Comparison of ENCODE assay signal across 8 cellular contexts in the genomic region with DNA sequence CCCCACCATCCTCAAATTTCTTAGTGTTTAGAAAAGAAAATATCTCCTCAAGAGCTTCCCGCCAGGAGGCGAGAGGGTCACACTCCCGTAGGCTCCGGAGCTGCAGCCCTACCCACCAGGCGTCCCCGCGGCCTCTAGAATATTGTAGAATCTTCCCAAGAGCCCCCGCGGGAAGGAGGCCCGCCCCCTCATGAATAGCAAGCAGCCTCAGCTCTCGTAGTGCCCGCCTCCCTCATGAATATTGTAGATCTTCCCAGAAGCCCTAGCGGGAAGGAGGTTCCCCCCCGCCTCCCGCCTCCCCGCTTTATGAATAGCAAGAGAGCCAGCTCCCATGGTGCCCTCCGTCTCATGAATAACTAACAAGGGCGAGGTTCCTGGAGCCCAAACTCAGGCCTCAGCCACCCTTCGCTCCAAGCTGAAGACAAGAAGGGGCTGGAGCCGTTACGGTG. TPM values are rescaled to one million over a fixed set of nuclear protein-coding genes. Genes with fewer than 3 reads are reported as not detected.
DNase-seq lines count a peak whose midpoint lies in the region; ATAC-seq lines count a peak whose summit lies in the region.

A gene with protein sequence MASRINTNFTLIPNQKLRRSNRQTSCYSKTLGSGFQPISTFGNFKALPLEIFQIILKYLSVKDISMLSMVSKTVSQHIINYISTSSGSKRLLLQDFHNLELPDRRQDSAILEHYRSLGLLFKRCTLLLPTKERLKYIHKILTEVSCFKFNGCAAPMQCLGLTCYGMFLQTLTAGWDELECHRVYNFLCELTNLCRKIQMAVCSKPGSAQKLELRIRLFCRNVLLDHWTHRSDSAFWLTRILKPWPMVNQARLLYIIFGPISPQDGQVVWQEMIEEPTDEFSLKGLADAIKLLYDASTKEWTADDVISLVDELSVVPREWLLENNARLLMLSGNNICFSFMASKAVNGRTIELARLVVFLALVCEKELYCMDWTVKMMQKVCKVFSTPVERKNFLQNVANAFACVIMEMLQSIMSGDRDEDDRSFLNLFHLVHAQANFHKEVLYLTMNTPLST (minus strand): TSS at position 114 of the 449 bp plus-strand sequence. CDS start 4,378 bp downstream, outside the sequence.

- peaks cover 13% of the 10 kb centered on the region for H3K4me1 Mint-ChIP-seq in activated CD4-positive, alpha-beta memory T cell treated with anti-CD3 and anti-CD28 coated beads for 36 hours (ENCODE audit: low read depth)
- H3K4me1 Mint-ChIP-seq in dendritic cell treated with granulocyte-macrophage colony-stimulating factor and Interleukin-4, amounts not matched to agents 40 ng/mL and 50 ng/mL, for 4 days (ENCODE audit: low read depth): peaks cover 7% of the 10 kb centered on the region

- peak within 1 kb of the TSS; percentile 77 for H3K27ac Mint-ChIP-seq in activated CD4-positive, alpha-beta memory T cell treated with anti-CD3 and anti-CD28 coated beads for 36 hours
- H3K27ac Mint-ChIP-seq in dendritic cell treated with granulocyte-macrophage colony-stimulating factor and Interleukin-4, amounts not matched to agents 40 ng/mL and 50 ng/mL, for 4 days: peak within 1 kb of the TSS; percentile 76

- H3K27ac ChIP-seq in layer of hippocampus (ENCODE audit: low read depth, low read length): peak within 1 kb of the TSS; percentile 81

- intact Hi-C loops in activated CD4-positive, alpha-beta memory T cell treated with anti-CD3 and anti-CD28 coated beads for 36 hours (cut with micrococcal nuclease): loop anchor here (5.0 kb wide), 2 partner anchors 95 to 185 kb away; a partner anchor contains a TSS
- intact Hi-C loops in dendritic cell treated with granulocyte-macrophage colony-stimulating factor and Interleukin-4, amounts not matched to agents 40 ng/mL and 50 ng/mL, for 4 days (cut with micrococcal nuclease): no loop called here

- H3K9me3 Mint-ChIP-seq in activated CD4-positive, alpha-beta memory T cell treated with anti-CD3 and anti-CD28 coated beads for 36 hours: no peaks in the 10 kb centered on the region
- H3K9me3 Mint-ChIP-seq in dendritic cell treated with granulocyte-macrophage colony-stimulating factor and Interleukin-4, amounts not matched to agents 40 ng/mL and 50 ng/mL, for 4 days: no peaks in the 10 kb centered on the region

- H3K27me3 Mint-ChIP-seq in activated CD4-positive, alpha-beta memory T cell treated with anti-CD3 and anti-CD28 coated beads for 36 hours: no peaks in the 10 kb centered on the region
- no peaks in the 10 kb centered on the region for H3K27me3 Mint-ChIP-seq in dendritic cell treated with granulocyte-macrophage colony-stimulating factor and Interleukin-4, amounts not matched to agents 40 ng/mL and 50 ng/mL, for 4 days

- DNase-seq in ACHN (peak; percentile 91), HT-29 (ENCODE audit: low spot score) (peak; percentile 99)
- peak; percentile 91 for DNase-seq in activated CD4-positive, alpha-beta memory T cell treated with anti-CD3 and anti-CD28 coated beads for 36 hours
- DNase-seq in stimulated activated CD4-positive, alpha-beta T cell treated with anti-CD3 and anti-CD28 coated beads, Interleukin-15, amount 100 ng/mL, for 24 hours: peak; percentile 85

- ATAC-seq in GM18909 (IDR thresholded peaks at IDR 0.05; ENCODE audit: poor library complexity, unreplicated experiment) (no peak), HG03139 (IDR thresholded peaks at IDR 0.05; ENCODE audit: unreplicated experiment) (no peak)

- H3K27me3 ChIP-seq in layer of hippocampus (ENCODE audit: control insufficient read depth, insufficient read depth, low read length): no peaks in the 10 kb centered on the region

- in situ Hi-C loops in ACHN (cut with HindIII; ENCODE audit: low pct_ligation_motif_present, low pct_unique_long_range_greater_than_20kb, low sequenced_read_pairs): no loop called here

- H3K4me3 Mint-ChIP-seq in activated CD4-positive, alpha-beta memory T cell treated with anti-CD3 and anti-CD28 coated beads for 36 hours: peak within 1 kb of the TSS; percentile 73
- peak within 1 kb of the TSS; percentile 62 for H3K4me3 Mint-ChIP-seq in dendritic cell treated with granulocyte-macrophage colony-stimulating factor and Interleukin-4, amounts not matched to agents 40 ng/mL and 50 ng/mL, for 4 days

- POLR2A ChIA-PET in activated CD4-positive, alpha-beta memory T cell treated with anti-CD3 and anti-CD28 coated beads for 36 hours (lab: Charles Lee): interaction anchor here (1.1 kb wide), 1 partner anchor 113 kb away, joined by 3 read pairs; no protein-coding TSS in a partner anchor

- no peaks in the 10 kb centered on the region for H3K36me3 Mint-ChIP-seq in activated CD4-positive, alpha-beta memory T cell treated with anti-CD3 and anti-CD28 coated beads for 36 hours
- H3K36me3 Mint-ChIP-seq in dendritic cell treated with granulocyte-macrophage colony-stimulating factor and Interleukin-4, amounts not matched to agents 40 ng/mL and 50 ng/mL, for 4 days (ENCODE audit: low read depth): no peaks in the 10 kb centered on the region

- CTCF ChIA-PET in activated CD4-positive, alpha-beta memory T cell treated with anti-CD3 and anti-CD28 coated beads for 36 hours (lab: Charles Lee): interaction anchor here (1.4 to 3.1 kb wide), 3 partner anchors 16 to 197 kb away, joined by 4 to 17 read pairs (median 5); no protein-coding TSS in a partner anchor

RNA-seq across cellular contexts. Expression of the gene that starts here (rescaled TPM):
- not detected in 2 replicates for total RNA-seq in HT-29 (2014; rRNA removed; shearing (Covaris generic))
- total RNA-seq in activated CD4-positive, alpha-beta memory T cell treated with anti-CD3 and anti-CD28 coated beads for 36 hours: not detected

Comparison
In these comparisons a context has a peak if more than half of its experiments do, and no peak if none do; other contexts are left out.
1. Peak in DNase-seq in HT-29; RNA of the gene not detected or under 1 TPM.
2. Peak in DNase-seq in activated CD4-positive, alpha-beta memory T cell treated with anti-CD3 and anti-CD28 coated beads for 36 hours; RNA of the gene not detected or under 1 TPM.